20 cellular contexts compared by ENCODE assay signal in the genomic region with DNA sequence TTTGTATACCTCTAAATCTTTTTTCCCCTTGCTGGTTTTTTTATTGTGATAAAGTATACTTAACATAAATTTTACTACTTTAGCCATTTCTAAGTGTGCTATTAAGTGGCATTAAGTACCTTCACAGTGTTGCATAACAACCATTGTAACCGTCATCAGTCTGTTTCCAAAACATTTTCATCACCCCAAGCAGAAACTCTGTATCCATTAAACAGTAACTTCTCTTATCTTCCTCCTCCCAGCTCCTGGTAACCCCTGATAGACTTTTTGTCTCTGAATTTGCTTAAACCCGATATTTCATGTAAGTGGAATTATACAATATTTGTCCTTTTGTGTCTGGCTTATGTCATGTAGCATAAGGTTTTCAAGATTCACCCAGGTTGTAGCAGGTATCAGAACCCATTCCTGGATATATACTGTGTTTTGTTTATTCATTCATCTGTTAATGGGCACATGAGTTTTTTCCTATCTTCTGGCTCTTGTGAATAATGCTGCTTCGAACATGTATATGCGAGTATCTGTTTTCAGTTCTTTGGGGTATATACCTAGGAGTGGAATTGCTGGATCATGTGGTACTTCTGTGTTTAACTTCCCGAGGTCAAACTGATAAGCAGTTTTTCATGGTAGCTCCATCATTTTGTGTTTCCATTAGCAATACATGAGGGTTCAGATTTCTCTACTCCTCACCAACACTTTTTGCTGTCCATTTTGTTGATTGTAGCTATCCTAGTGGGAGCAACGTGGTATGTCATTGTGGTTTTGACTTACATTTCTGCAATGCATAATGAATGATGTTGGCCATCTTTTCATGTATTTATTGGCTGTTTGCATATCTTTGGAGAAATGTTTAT.
DNase-seq lines count a peak whose midpoint lies in the region; ATAC-seq, FAIRE-seq and TF ChIP-seq lines count a peak whose summit lies in the region.
"Had no signal": no experiment of that assay in that cellular context is flagged by ENCODE, and none has a peak within 500 bp of the region (broad histone marks: within the 10 kb centered on the region; RNA-seq: fewer than 3 reads in every experiment).

No MANE protein-coding gene starts in this region.

- CTCF ChIA-PET in activated B cell treated with CpG ODN at 0.5 μM for 24 hours (lab: Charles Lee): no interaction called here

- no peak for ATAC-seq in activated B cell treated with CpG ODN at 0.5 μM for 24 hours (ENCODE audit: low read depth)
- ATAC-seq in HG03175 (IDR thresholded peaks at IDR 0.05; ENCODE audit: unreplicated experiment): no peak
- no peak for ATAC-seq in pancreas
- ATAC-seq: activated CD8-positive, alpha-beta memory T cell treated with anti-CD3 and anti-CD28 coated beads, Interleukin-2, amount 10 ng/mL, durations not matched to agents 7 days and 5 days; stimulated activated naive B cell treated with anti-CD40 and anti-IgM and Interleukin-4, amounts not matched to agents 10 μg/mL and 1 μg/mL and 100 μg/mL, for 72 hours had no signal

- peaks cover 73% of the 10 kb centered on the region for H3K4me1 Mint-ChIP-seq in activated B cell treated with CpG ODN at 0.5 μM for 24 hours
- H3K4me1 Mint-ChIP-seq: activated CD8-positive, alpha-beta memory T cell treated with anti-CD3 and anti-CD28 coated beads, Interleukin-2, amount 10 ng/mL, durations not matched to agents 7 days and 5 days had no signal

- no peaks in the 10 kb centered on the region for H3K9me3 ChIP-seq in pancreas
- H3K9me3 ChIP-seq: upper lobe of left lung had no signal

- H3K4me3 Mint-ChIP-seq in activated B cell treated with CpG ODN at 0.5 μM for 24 hours: no peak overlapping the region
- H3K4me3 Mint-ChIP-seq: activated CD8-positive, alpha-beta memory T cell treated with anti-CD3 and anti-CD28 coated beads, Interleukin-2, amount 10 ng/mL, durations not matched to agents 7 days and 5 days; brain; stimulated activated naive B cell treated with anti-CD40 and anti-IgM and Interleukin-4, amounts not matched to agents 10 μg/mL and 1 μg/mL and 100 μg/mL, for 72 hours had no signal

- no peaks in the 10 kb centered on the region for H3K36me3 ChIP-seq in pancreas
- H3K36me3 ChIP-seq: upper lobe of left lung had no signal

- H3K9me3 Mint-ChIP-seq in activated B cell treated with CpG ODN at 0.5 μM for 24 hours: no peaks in the 10 kb centered on the region

- TF ChIP-seq CTCF in activated B cell treated with CpG ODN at 0.5 μM for 24 hours (IDR thresholded peaks at IDR 0.05) (no peak), pancreas (IDR thresholded peaks at IDR 0.05) (no peak)

- WGBS in pancreas, 2 donors: 71 to 72% methylated on average over 6 of the region's 6 CpGs

- DNase-seq in AML-193 (lab: John Stamatoyannopoulos, UW) (peak; percentile 11 to 18), HCEC 1CT (peak; percentile 72), activated B cell treated with CpG ODN at 0.5 μM for 24 hours (no peak), hepatic stellate cell (ENCODE audit: low spot score) (peak; percentile 64), pancreas (no peak), MV-4-11 (lab: John Stamatoyannopoulos, UW) (no peak)
- DNase-seq in central memory CD4-positive, alpha-beta T cell: no peak
- DNase-seq: activated CD4-positive, CD25-positive, alpha-beta regulatory T cell; activated CD8-positive, alpha-beta memory T cell treated with anti-CD3 and anti-CD28 coated beads, Interleukin-2, amount 10 ng/mL, durations not matched to agents 7 days and 5 days; activated naive CD4-positive, alpha-beta T cell; NCI-H1694 treated with DMSO at 0.1 percent for 48 hours; NCI-H524 treated with DMSO at 0.1 percent for 48 hours; occipital lobe; stimulated activated naive B cell treated with anti-CD40 and anti-IgM and Interleukin-4, amounts not matched to agents 10 μg/mL and 1 μg/mL and 100 μg/mL, for 72 hours; upper lobe of left lung had no signal

- intact Hi-C loops in activated B cell treated with CpG ODN at 0.5 μM for 24 hours (cut with micrococcal nuclease) (no loop called here), pancreas (cut with DNase I) (no loop called here)

- H3K27ac ChIP-seq in pancreas: no peak overlapping the region
- H3K27ac ChIP-seq: BLaER1 treated with 17β-estradiol and CSF1 and Interleukin-3, amounts not matched to agents 10 nM and 100 nM; upper lobe of left lung had no signal

- peaks cover 21% of the 10 kb centered on the region for H3K36me3 Mint-ChIP-seq in activated B cell treated with CpG ODN at 0.5 μM for 24 hours (ENCODE audit: low read depth)

- POLR2A ChIA-PET in activated B cell treated with CpG ODN at 0.5 μM for 24 hours (lab: Charles Lee): no interaction called here

- H3K27ac Mint-ChIP-seq in activated B cell treated with CpG ODN at 0.5 μM for 24 hours: peak overlapping the region; percentile 14
- H3K27ac Mint-ChIP-seq: activated CD8-positive, alpha-beta memory T cell treated with anti-CD3 and anti-CD28 coated beads, Interleukin-2, amount 10 ng/mL, durations not matched to agents 7 days and 5 days; brain; stimulated activated naive B cell treated with anti-CD40 and anti-IgM and Interleukin-4, amounts not matched to agents 10 μg/mL and 1 μg/mL and 100 μg/mL, for 72 hours had no signal

- no peaks in the 10 kb centered on the region for H3K27me3 Mint-ChIP-seq in activated B cell treated with CpG ODN at 0.5 μM for 24 hours
- H3K27me3 Mint-ChIP-seq: activated CD8-positive, alpha-beta memory T cell treated with anti-CD3 and anti-CD28 coated beads, Interleukin-2, amount 10 ng/mL, durations not matched to agents 7 days and 5 days; stimulated activated naive B cell treated with anti-CD40 and anti-IgM and Interleukin-4, amounts not matched to agents 10 μg/mL and 1 μg/mL and 100 μg/mL, for 72 hours had no signal

- no peak for FAIRE-seq in pancreas (lab: Jason Lieb, UNC)
- FAIRE-seq: GM12891, RCC 7860 had no signal

- H3K4me1 ChIP-seq in pancreas: peaks cover 3 to 12% (median 8%) of the 10 kb centered on the region in 3 donors

- no peak overlapping the region for H3K4me3 ChIP-seq in pancreas
- H3K4me3 ChIP-seq: BLaER1 treated with 17β-estradiol and CSF1 and Interleukin-3, amounts not matched to agents 10 nM and 100 nM; upper lobe of left lung had no signal

- H3K27me3 ChIP-seq in pancreas: no peaks in the 10 kb centered on the region
- H3K27me3 ChIP-seq: BLaER1 treated with 17β-estradiol and CSF1 and Interleukin-3, amounts not matched to agents 10 nM and 100 nM; upper lobe of left lung had no signal

Comparison
In these comparisons a context has a peak if more than half of its experiments do, and no peak if none do; other contexts are left out.
1. DNase-seq: peak in AML-193 (2 of 2), HCEC 1CT (single experiment) and hepatic stellate cell (single experiment); none in activated B cell treated with CpG ODN at 0.5 μM for 24 hours (single experiment), central memory CD4-positive, alpha-beta T cell (single experiment), pancreas (0 of 6) and MV-4-11 (single experiment).